ENCODE assay signal across 13 cellular contexts in genomic region chr3:10933958-10934481, GRCh38. TPM values are rescaled to one million over a fixed set of nuclear protein-coding genes. Genes with fewer than 3 reads are reported as not detected.
A peak's percentile ranks its signal among the peaks of the same experiment; 100 is the strongest.
DNase-seq lines count a peak whose midpoint lies in the region; ATAC-seq and TF ChIP-seq lines count a peak whose summit lies in the region.
"Had no signal": no experiment of that assay in that cellular context is flagged by ENCODE, and none has a peak within 500 bp of the region (broad histone marks: within the 10 kb centered on the region; RNA-seq: fewer than 3 reads in every experiment).

No MANE protein-coding gene starts in this region.

- H3K36me3 ChIP-seq in heart right ventricle, result no peaks in the 10 kb centered on the region
- H3K36me3 ChIP-seq in aorta (ENCODE audit: control insufficient read depth in 1 of 2, insufficient read depth in 2 of 2, low read length in 1 of 2), result no peaks in the 10 kb centered on the region
- no peaks in the 10 kb centered on the region for H3K36me3 ChIP-seq in MM.1S (replicated peaks; ENCODE audit: insufficient read depth, low read length)
- H3K36me3 ChIP-seq: tibial artery had no signal

- no peaks in the 10 kb centered on the region for H3K9me3 ChIP-seq in heart right ventricle
- H3K9me3 ChIP-seq in right cardiac atrium (ENCODE audit: control insufficient read depth, low read length), result no peaks in the 10 kb centered on the region
- no peaks in the 10 kb centered on the region for H3K9me3 ChIP-seq in aorta (ENCODE audit: control insufficient read depth, low read length)
- H3K9me3 ChIP-seq in MM.1S (replicated peaks; ENCODE audit: insufficient read depth, low read length), result no peaks in the 10 kb centered on the region
- H3K9me3 ChIP-seq: tibial artery had no signal

- WGBS in heart right ventricle, 2 donors, result 61 to 65% methylated on average over 17 of the region's 17 CpGs
- WGBS in right cardiac atrium, result 56% methylated on average over 17 of the region's 17 CpGs
- 62 to 77% methylated on average over 17 of the region's 17 CpGs for WGBS in aorta, 2 donors

- intact Hi-C loops in heart right ventricle (cut with DNase I) (no loop called here), Right ventricle myocardium superior (cut with DNase I) (no loop called here), right cardiac atrium (cut with DNase I) (no loop called here), aorta (cut with DNase I) (no loop called here)

- H3K4me2 ChIP-seq in MM.1S (ENCODE audit: low read depth, low read length), result no peak overlapping the region

- peak in 6 of 8 donors; percentile 40 to 64 (median 48) for ATAC-seq in heart right ventricle
- no peak for ATAC-seq in Right ventricle myocardium superior (ENCODE audit: poor library complexity)
- ATAC-seq in right cardiac atrium, result peak; percentile 66 to 87
- no peak for ATAC-seq in aorta (ENCODE audit: low FRiP score)

- H3K9ac ChIP-seq in MM.1S (ENCODE audit: low read length), result no peak overlapping the region

- no peak overlapping the region for H2AFZ ChIP-seq in MM.1S (ENCODE audit: low read length)

- H3K4me1 ChIP-seq in heart right ventricle (peaks cover 0 to 3% (median 0%) of the 10 kb centered on the region in 9 donors), right cardiac atrium (ENCODE audit: control insufficient read depth, insufficient read depth, low read length) (no peaks in the 10 kb centered on the region), aorta (ENCODE audit: control insufficient read depth in 1 of 2, insufficient read depth in 2 of 2, low read length in 2 of 2) (no peaks in the 10 kb centered on the region), MM.1S (ENCODE audit: low read length) (no peaks in the 10 kb centered on the region)

- no peaks in the 10 kb centered on the region for H3K9me2 ChIP-seq in MM.1S (replicated peaks; ENCODE audit: insufficient read depth, low read length)

- DNase-seq in heart right ventricle (no peak), Right ventricle myocardium superior (no peak), astrocyte of the cerebellum (ENCODE audit: low read depth) (no peak), right cardiac atrium (peak; percentile 54 to 77 (median 58)), aorta (peak; percentile 52 to 74), MM.1S (no peak), UCSD-AML1 (lab: John Stamatoyannopoulos, UW; ENCODE audit: unreplicated experiment) (no peak), SIG-M5 treated with dmso at 0.1 percent for 504 hours (lab: John Stamatoyannopoulos, UW; ENCODE audit: unreplicated experiment) (no peak)
- DNase-seq: activated CD4-positive, alpha-beta T cell treated with anti-CD3 and anti-CD28 coated beads, Interleukin-2, amount 50 U/mL, for 1 hour; activated naive CD4-positive, alpha-beta T cell treated with anti-CD3 and anti-CD28 coated beads, Interleukin-2, amount 50 U/mL, for 16 hours; AML-193; NCI-H748 treated with DMSO at 0.1 percent for 48 hours had no signal

- H3K79me2 ChIP-seq in MM.1S (ENCODE audit: low read length), result no peaks in the 10 kb centered on the region

- TF ChIP-seq CTCF in heart right ventricle (IDR thresholded peaks at IDR 0.05) (no peak), astrocyte of the cerebellum (IDR thresholded peaks at IDR 0.05; ENCODE audit: low read depth, low read length, missing control alignments) (peak; percentile 17), MM.1S (IDR thresholded peaks at IDR 0.05; ENCODE audit: low read length) (no peak)

- in situ Hi-C loops in astrocyte of the cerebellum (cut with HindIII; ENCODE audit: low sequenced_read_pairs), result no loop called here

- H4K20me1 ChIP-seq in MM.1S (ENCODE audit: insufficient read depth, low read length), result no peaks in the 10 kb centered on the region

- H3K27me3 ChIP-seq in heart right ventricle (peaks cover 0 to 25% (median 7%) of the 10 kb centered on the region in 7 donors), right cardiac atrium (ENCODE audit: control insufficient read depth, insufficient read depth) (no peaks in the 10 kb centered on the region), aorta (ENCODE audit: control insufficient read depth in 1 of 2, insufficient read depth in 2 of 2, low read length in 1 of 2) (no peaks in the 10 kb centered on the region), MM.1S (replicated peaks; ENCODE audit: insufficient read depth, low read length) (peaks cover 57% of the 10 kb centered on the region)

- H3K27ac ChIP-seq in heart right ventricle, result peak overlapping the region in 1 of 10 donors; percentile 4
- no peak overlapping the region for H3K27ac ChIP-seq in right cardiac atrium (ENCODE audit: low read length)
- H3K27ac ChIP-seq in aorta (ENCODE audit: low read depth in 1 of 2, low read length in 2 of 2), result no peak overlapping the region
- H3K27ac ChIP-seq in MM.1S (ENCODE audit: low read length), result no peak overlapping the region
- H3K27ac ChIP-seq: tibial artery had no signal

- H3K4me3 ChIP-seq in heart right ventricle, result no peak overlapping the region
- H3K4me3 ChIP-seq in astrocyte of the cerebellum (ENCODE audit: low read depth, low read length), result no peak overlapping the region
- H3K4me3 ChIP-seq in right cardiac atrium (ENCODE audit: low read length), result no peak overlapping the region
- H3K4me3 ChIP-seq in aorta (ENCODE audit: low read length in 2 of 2), result no peak overlapping the region
- no peak overlapping the region for H3K4me3 ChIP-seq in MM.1S (ENCODE audit: low read length)
- H3K4me3 ChIP-seq: tibial artery had no signal

- H3F3A ChIP-seq in MM.1S (ENCODE audit: insufficient read depth, low read length), result no peaks in the 10 kb centered on the region

RNA-seq across cellular contexts. Expression of gene SLC6A1, which starts 58.5 kb away (rescaled TPM):
- 1 to 10 TPM in 6 of 10 donors, under 1 TPM in 4; 0.55 to 2.5 (median 1.7) TPM for total RNA-seq in heart right ventricle
- polyA plus RNA-seq in heart right ventricle, result 1 to 10 TPM in 1 of 2 donors, under 1 TPM in 1; 0.55 to 2.7 TPM
- total RNA-seq in Right ventricle myocardium superior, result 0.73 TPM
- 1 to 10 TPM in 3 of 4 donors, under 1 TPM in 1; 0.89 to 3.3 (median 2.5) TPM for total RNA-seq in right cardiac atrium
- 3.0 TPM for polyA plus RNA-seq in right cardiac atrium
- total RNA-seq in aorta, result 1 to 10 TPM; 1.4 to 2.3 TPM
- polyA plus RNA-seq in aorta, result 1 to 10 TPM in 1 of 2 donors, under 1 TPM in 1; 0.50 to 4.9 TPM

Comparison
In these comparisons a context has a peak if more than half of its experiments do, and no peak if none do; other contexts are left out.
1. ATAC-seq: peak in heart right ventricle (6 of 8) and right cardiac atrium (2 of 2); none in Right ventricle myocardium superior (single experiment) and aorta (single experiment).
2. DNase-seq: peak in right cardiac atrium (3 of 3) and aorta (2 of 2); none in heart right ventricle (0 of 2), Right ventricle myocardium superior (single experiment), astrocyte of the cerebellum (single experiment), MM.1S (single experiment), UCSD-AML1 (single experiment) and SIG-M5 treated with dmso at 0.1 percent for 504 hours (single experiment).